Comparison of ENCODE assay signal across 17 cellular contexts in genomic region chr5:141869514-141869913, GRCh38. TPM values are rescaled to one million over a fixed set of nuclear protein-coding genes. Genes with fewer than 3 reads are reported as not detected.
A peak's percentile ranks its signal among the peaks of the same experiment; 100 is the strongest.
DNase-seq lines count a peak whose midpoint lies in the region; ATAC-seq, FAIRE-seq and TF ChIP-seq lines count a peak whose summit lies in the region.
"Had no signal": no experiment of that assay in that cellular context is flagged by ENCODE, and none has a peak within 500 bp of the region (broad histone marks: within the 10 kb centered on the region; RNA-seq: fewer than 3 reads in every experiment).

No MANE protein-coding gene starts in this region.

- no peak for ATAC-seq in HG03159 (IDR thresholded peaks at IDR 0.05; ENCODE audit: unreplicated experiment)
- ATAC-seq: body of pancreas, gastroesophageal sphincter had no signal

- H3K9me3 ChIP-seq in osteoblast (ENCODE audit: low read depth, low read length), result no peaks in the 10 kb centered on the region
- H3K9me3 ChIP-seq: body of pancreas, gastroesophageal sphincter, pancreas had no signal

- H3K27ac ChIP-seq in osteoblast (ENCODE audit: low read depth, low read length), result no peak overlapping the region
- H3K27ac ChIP-seq: body of pancreas, gastroesophageal sphincter, pancreas, WERI-Rb-1 had no signal

- DNase-seq in Caki2 (ENCODE audit: low read depth) (peak; percentile 84), NCI-H226 (peak; percentile 28), epithelial cell of esophagus (ENCODE audit: low read depth) (peak; percentile 82), osteoblast (ENCODE audit: insufficient read length, low spot score, missing footprints) (peak; percentile 62), NCI-H524 treated with DMSO at 0.1 percent for 48 hours (lab: John Stamatoyannopoulos, UW) (no peak), T-helper 2 cell (no peak), GM12891 (ENCODE audit: insufficient read length, low spot score) (no peak)
- DNase-seq: effector memory CD4-positive, alpha-beta T cell; GDM1; Karpas-422; NCI-H1694; WERI-Rb-1 had no signal

- TF ChIP-seq CTCF in epithelial cell of esophagus (IDR thresholded peaks at IDR 0.05; ENCODE audit: insufficient read depth, low read depth, low read length, missing control alignments), result no peak
- no peak for TF ChIP-seq CTCF in osteoblast (IDR thresholded peaks at IDR 0.05; ENCODE audit: extremely low read depth, low read depth, low read length)

- H3K4me2 ChIP-seq in osteoblast (ENCODE audit: insufficient read depth, low read length), result no peak overlapping the region

- H2AFZ ChIP-seq in osteoblast (ENCODE audit: low read length), result no peak overlapping the region

- H4K20me1 ChIP-seq in osteoblast (ENCODE audit: insufficient read depth, low read length), result no peaks in the 10 kb centered on the region

- FAIRE-seq in GM12891 (lab: Jason Lieb, UNC), result no peak
- FAIRE-seq: pancreas, RCC 7860 had no signal

- in situ Hi-C loops in Caki2 (cut with HindIII; ENCODE audit: low pct_unique_long_range_greater_than_20kb, low sequenced_read_pairs), result no loop called here

- H3K4me1 ChIP-seq in osteoblast (ENCODE audit: insufficient read depth, low read length), result no peaks in the 10 kb centered on the region

- H3K36me3 ChIP-seq in osteoblast (ENCODE audit: insufficient read depth, low read length), result no peaks in the 10 kb centered on the region
- H3K36me3 ChIP-seq: WERI-Rb-1 had no signal

- TF ChIP-seq POLR2A in GM12891 (IDR thresholded peaks at IDR 0.05; ENCODE audit: low read depth, low read length), result no peak

- H3K27me3 ChIP-seq in osteoblast (ENCODE audit: insufficient read depth, low read length), result peaks cover 22% of the 10 kb centered on the region
- H3K27me3 ChIP-seq: body of pancreas, pancreas had no signal

- H3K79me2 ChIP-seq in osteoblast (ENCODE audit: insufficient read depth, low read length), result no peaks in the 10 kb centered on the region

- H3K4me3 ChIP-seq in epithelial cell of esophagus (ENCODE audit: low read length) (no peak overlapping the region), osteoblast (ENCODE audit: insufficient read depth, low read length) (no peak overlapping the region)
- H3K4me3 ChIP-seq: body of pancreas, gastroesophageal sphincter, pancreas had no signal

TF ChIP-seq in GM12891, 5 proteins besides CTCF, POLR2A, EP300 and RAD21:
- TF ChIP-seq POLR2AphosphoS5 (IDR thresholded peaks at IDR 0.05; ENCODE audit: low read depth, low read length) (no peak), SPI1 (IDR thresholded peaks at IDR 0.05; ENCODE audit: low read depth, low read length) (no peak), TAF1 (IDR thresholded peaks at IDR 0.05; ENCODE audit: low read depth, low read length) (no peak), POU2F2 (IDR thresholded peaks at IDR 0.05; ENCODE audit: low read depth, low read length) (no peak), PAX5 (IDR thresholded peaks at IDR 0.05; ENCODE audit: insufficient read depth, low read length, severe bottlenecking) (no peak)

RNA-seq across cellular contexts. Expression of gene PCDH1, which starts 8.7 kb away (rescaled TPM):
- total RNA-seq in Caki2 (2014; rRNA removed; shearing (Covaris generic); ENCODE audit: low replicate concordance), result 27.3 and 41.1 TPM in 2 replicates
- total RNA-seq in osteoblast, result 0.29 and 1.4 TPM in 2 replicates
- polyA plus RNA-seq in GM12891 (2012; ENCODE audit: low read depth, missing spikeins), result 0.15 TPM

RNA-seq across cellular contexts. Expression of gene DELE1, which starts 54.2 kb away (rescaled TPM):
- total RNA-seq in Caki2 (2014; rRNA removed; shearing (Covaris generic); ENCODE audit: low replicate concordance), result 32.0 and 42.4 TPM in 2 replicates
- 50.1 and 52.1 TPM in 2 replicates for total RNA-seq in osteoblast
- polyA plus RNA-seq in GM12891 (2012; ENCODE audit: low read depth, missing spikeins), result 32.8 TPM

Comparison
In these comparisons a context has a peak if more than half of its experiments do, and no peak if none do; other contexts are left out.
1. DNase-seq: peak in Caki2 (single experiment), NCI-H226 (single experiment), epithelial cell of esophagus (single experiment) and osteoblast (single experiment); none in NCI-H524 treated with DMSO at 0.1 percent for 48 hours (single experiment), T-helper 2 cell (0 of 5) and GM12891 (single experiment).
2. RNA of gene PCDH1, which starts 8.7 kb away (total RNA-seq): 27.3 to 41.1 TPM in Caki2; 0.29 to 1.4 TPM in osteoblast; every median in the first group is over 10 times any median in the second.